Comparison of ENCODE assay signal across 31 cellular contexts in the genomic region with DNA sequence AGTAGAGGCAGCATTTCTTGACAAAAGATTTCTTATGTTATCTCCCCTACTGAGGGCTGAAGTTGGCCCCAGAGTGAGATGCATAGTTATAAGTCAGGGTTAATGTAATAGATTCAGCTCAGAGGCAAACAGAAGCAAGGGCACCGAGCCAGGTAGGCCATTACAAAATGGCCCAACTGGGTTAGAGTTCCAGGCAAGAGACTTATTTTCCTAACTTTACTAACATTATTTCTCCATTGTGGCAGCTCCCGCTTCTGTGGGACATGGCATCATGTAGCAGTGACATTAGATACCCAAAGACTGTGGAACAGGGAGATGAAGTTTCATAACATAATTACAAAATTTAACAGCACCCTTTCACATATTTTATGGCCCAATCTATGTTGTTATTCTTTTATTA. TPM values are rescaled to one million over a fixed set of nuclear protein-coding genes. Genes with fewer than 3 reads are reported as not detected.
DNase-seq lines count a peak whose midpoint lies in the region; ATAC-seq and TF ChIP-seq lines count a peak whose summit lies in the region.
"Had no signal": no experiment of that assay in that cellular context is flagged by ENCODE, and none has a peak within 500 bp of the region (broad histone marks: within the 10 kb centered on the region; RNA-seq: fewer than 3 reads in every experiment).

No MANE protein-coding gene starts in this region.

- ATAC-seq in Right ventricle myocardium inferior (peak; percentile 28), GM21423 (IDR thresholded peaks at IDR 0.05; ENCODE audit: unreplicated experiment) (no peak), HG03565 (IDR thresholded peaks at IDR 0.05; ENCODE audit: unreplicated experiment) (no peak)
- ATAC-seq: activated T-cell treated with anti-CD3 and anti-CD28 coated beads, Interleukin-2, amount 50 U/mL, for 4 hours; esophagus mucosa; left colon had no signal

- peak; percentile 67 for DNase-seq in Right ventricle myocardium inferior (ENCODE audit: missing footprints)
- no peak for DNase-seq in cardiac septum (ENCODE audit: low spot score)
- peak; percentile 60 for DNase-seq in fibroblast of the aortic adventitia (ENCODE audit: low read depth)
- DNase-seq in myocyte (ENCODE audit: low read depth): peak; percentile 21
- DNase-seq in COLO668 (lab: John Stamatoyannopoulos, UW; ENCODE audit: unreplicated experiment): no peak
- DNase-seq: activated CD4-positive, alpha-beta T cell treated with anti-CD3 and anti-CD28 coated beads, Interleukin-2, amount 50 U/mL, for 1 hour; activated CD4-positive, CD25-positive, alpha-beta regulatory T cell; activated gamma-delta T cell treated with Interleukin-2 at 50 U/mL for 16 hours; activated T-cell treated with anti-CD3 and anti-CD28 coated beads, Interleukin-2, amount 50 U/mL, for 4 hours; GM23248; IMR-90; left colon; mesendoderm; MV-4-11; naive B cell; NCI-H446 treated with DMSO at 0.1 percent for 48 hours; NCI-H774; occipital lobe; stimulated activated CD4-positive, alpha-beta T cell treated with anti-CD3 and anti-CD28 coated beads, Interleukin-1b, Interleukin-23, amount 100 ng/mL, for 48 hours; stimulated activated naive CD4-positive, alpha-beta T cell treated with Interleukin-2 at 50 U/mL for 16 hours had no signal

- H3K4me3 ChIP-seq in fibroblast of the aortic adventitia (ENCODE audit: low read depth, low read length): no peak overlapping the region
- no peak overlapping the region for H3K4me3 ChIP-seq in subcutaneous abdominal adipose tissue (ENCODE audit: low read depth in 1 of 5, low read length in 5 of 5)
- H3K4me3 ChIP-seq: GM23248, smooth muscle cell, vagina had no signal

- no peaks in the 10 kb centered on the region for H3K9me3 ChIP-seq in subcutaneous abdominal adipose tissue (ENCODE audit: control insufficient read depth in 5 of 5, low read length in 5 of 5)
- H3K9me3 ChIP-seq: vagina had no signal

- peak overlapping the region; percentile 93 for H3K27ac ChIP-seq in subcutaneous abdominal adipose tissue (ENCODE audit: low read depth, low read length)
- H3K27ac ChIP-seq: GM23248, vagina had no signal

- intact Hi-C loops in Right ventricle myocardium inferior (cut with DNase I): no loop called here
- intact Hi-C loops in cardiac septum (cut with DNase I): no loop called here

- no peak for TF ChIP-seq CTCF in fibroblast of the aortic adventitia (IDR thresholded peaks at IDR 0.05; ENCODE audit: insufficient read depth, low read length)

- peaks cover 0 to 36% (median 26%) of the 10 kb centered on the region in 5 donors for H3K4me1 ChIP-seq in subcutaneous abdominal adipose tissue (ENCODE audit: control insufficient read depth in 5 of 5, insufficient read depth in 5 of 5, low read length in 5 of 5)

- H3K27me3 ChIP-seq in subcutaneous abdominal adipose tissue (ENCODE audit: control insufficient read depth in 5 of 5, insufficient read depth in 4 of 5, low read length in 5 of 5): no peaks in the 10 kb centered on the region
- H3K27me3 ChIP-seq: vagina had no signal

- no peaks in the 10 kb centered on the region for H3K36me3 ChIP-seq in subcutaneous abdominal adipose tissue (ENCODE audit: control insufficient read depth in 5 of 5, insufficient read depth in 5 of 5, low read length in 5 of 5)
- H3K36me3 ChIP-seq: vagina had no signal

- peak overlapping the region in 2 of 5 donors; percentile 26 to 80 for H3K9ac ChIP-seq in subcutaneous abdominal adipose tissue (ENCODE audit: low read length in 5 of 5)
- H3K9ac ChIP-seq: GM23248 had no signal

RNA-seq across cellular contexts. Expression of a gene that starts 27.1 kb away (rescaled TPM):
- total RNA-seq in Right ventricle myocardium inferior (not detected), cardiac septum (0.11 TPM), fibroblast of the aortic adventitia (ENCODE audit: low replicate concordance) (0.25 TPM in 1 of 2 replicates, not detected in the other), myocyte (not detected in 2 replicates)
- polyA plus RNA-seq in myocyte (2012): 0.09 TPM
- total RNA-seq: activated T-cell treated with anti-CD3 and anti-CD28 coated beads, Interleukin-2, amount 50 U/mL, for 4 hours; Daoy; dermis microvascular lymphatic vessel endothelial cell; esophagus mucosa; frontal cortex; GM23248; IMR-90; left colon; RPMI7951; SK-MEL-5; smooth muscle cell; vagina had no signal
- polyA plus RNA-seq: GM23248, IMR-90, smooth muscle cell had no signal

Comparison
In these comparisons a context has a peak if more than half of its experiments do, and no peak if none do; other contexts are left out.
1. DNase-seq: peak in Right ventricle myocardium inferior (single experiment), fibroblast of the aortic adventitia (single experiment) and myocyte (single experiment); none in cardiac septum (single experiment) and COLO668 (single experiment).